1 cellular context compared by ENCODE assay signal in the genomic region with DNA sequence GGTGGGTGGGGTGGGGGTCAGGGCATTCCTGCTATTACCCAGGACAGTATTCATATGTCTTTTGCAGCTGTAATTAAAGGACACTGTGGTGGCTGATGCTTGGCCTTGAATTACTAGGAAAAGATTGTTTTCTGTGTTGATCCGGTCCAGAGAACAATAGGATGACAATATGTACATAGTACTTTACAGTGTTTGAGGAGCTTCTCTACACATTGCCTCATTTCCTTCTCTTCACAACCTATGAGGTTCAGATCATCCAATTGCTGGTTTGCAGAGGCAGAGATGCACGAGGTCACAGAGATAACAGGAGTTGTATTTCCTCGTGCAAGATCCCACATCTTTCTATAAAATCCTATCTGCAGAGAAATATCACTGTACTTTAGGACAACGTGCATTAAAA.
TF ChIP-seq lines count a peak whose summit lies in the region.

No MANE protein-coding gene starts in this region.

TF ChIP-seq in HepG2, 621 proteins besides CTCF, POLR2A, EP300 and RAD21 (continued from another document and continues in another):
- no peak for TF ChIP-seq ZNF362 (CRISPR knock-in tag; IDR thresholded peaks at IDR 0.05; ENCODE audit: borderline replicate concordance)
- no peak for TF ChIP-seq SALL1 (CRISPR knock-in tag; IDR thresholded peaks at IDR 0.05)
- no peak for TF ChIP-seq SMAD9 (CRISPR knock-in tag; IDR thresholded peaks at IDR 0.05)
- no peak for TF ChIP-seq TBL1XR1 (IDR thresholded peaks at IDR 0.05; ENCODE audit: borderline replicate concordance, low read length, partially characterized antibody)
- TF ChIP-seq ZNF549 (CRISPR knock-in tag; IDR thresholded peaks at IDR 0.05) = no peak
- TF ChIP-seq, protein P1, sequence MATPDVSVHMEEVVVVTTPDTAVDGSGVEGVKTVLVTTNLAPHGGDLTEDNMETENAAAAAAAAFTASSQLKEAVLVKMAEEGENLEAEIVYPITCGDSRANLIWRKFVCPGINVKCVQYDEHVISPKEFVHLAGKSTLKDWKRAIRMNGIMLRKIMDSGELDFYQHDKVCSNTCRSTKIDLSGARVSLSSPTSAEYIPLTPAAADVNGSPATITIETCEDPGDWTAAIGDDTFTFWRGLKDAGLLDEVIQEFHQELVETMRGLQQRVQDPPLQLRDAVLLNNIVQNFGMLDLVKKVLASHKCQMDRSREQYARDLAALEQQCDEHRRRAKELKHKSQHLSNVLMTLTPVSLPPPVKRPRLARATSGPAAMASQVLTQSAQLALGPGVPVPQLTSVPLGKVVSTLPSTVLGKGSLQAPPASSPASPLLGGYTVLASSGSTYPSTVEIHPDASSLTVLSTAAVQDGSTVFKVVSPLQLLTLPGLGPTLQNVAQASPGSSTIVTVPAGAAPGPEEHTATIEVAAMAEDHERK (CRISPR knock-in tag; IDR thresholded peaks at IDR 0.05; ENCODE audit: low read depth) = no peak
- no peak for TF ChIP-seq NCOA2 (CRISPR knock-in tag; IDR thresholded peaks at IDR 0.05)
- TF ChIP-seq, protein P2, sequence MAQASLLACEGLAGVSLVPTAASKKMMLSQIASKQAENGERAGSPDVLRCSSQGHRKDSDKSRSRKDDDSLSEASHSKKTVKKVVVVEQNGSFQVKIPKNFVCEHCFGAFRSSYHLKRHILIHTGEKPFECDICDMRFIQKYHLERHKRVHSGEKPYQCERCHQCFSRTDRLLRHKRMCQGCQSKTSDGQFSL (CRISPR knock-in tag; IDR thresholded peaks at IDR 0.05) = no peak
- TF ChIP-seq, protein P3, sequence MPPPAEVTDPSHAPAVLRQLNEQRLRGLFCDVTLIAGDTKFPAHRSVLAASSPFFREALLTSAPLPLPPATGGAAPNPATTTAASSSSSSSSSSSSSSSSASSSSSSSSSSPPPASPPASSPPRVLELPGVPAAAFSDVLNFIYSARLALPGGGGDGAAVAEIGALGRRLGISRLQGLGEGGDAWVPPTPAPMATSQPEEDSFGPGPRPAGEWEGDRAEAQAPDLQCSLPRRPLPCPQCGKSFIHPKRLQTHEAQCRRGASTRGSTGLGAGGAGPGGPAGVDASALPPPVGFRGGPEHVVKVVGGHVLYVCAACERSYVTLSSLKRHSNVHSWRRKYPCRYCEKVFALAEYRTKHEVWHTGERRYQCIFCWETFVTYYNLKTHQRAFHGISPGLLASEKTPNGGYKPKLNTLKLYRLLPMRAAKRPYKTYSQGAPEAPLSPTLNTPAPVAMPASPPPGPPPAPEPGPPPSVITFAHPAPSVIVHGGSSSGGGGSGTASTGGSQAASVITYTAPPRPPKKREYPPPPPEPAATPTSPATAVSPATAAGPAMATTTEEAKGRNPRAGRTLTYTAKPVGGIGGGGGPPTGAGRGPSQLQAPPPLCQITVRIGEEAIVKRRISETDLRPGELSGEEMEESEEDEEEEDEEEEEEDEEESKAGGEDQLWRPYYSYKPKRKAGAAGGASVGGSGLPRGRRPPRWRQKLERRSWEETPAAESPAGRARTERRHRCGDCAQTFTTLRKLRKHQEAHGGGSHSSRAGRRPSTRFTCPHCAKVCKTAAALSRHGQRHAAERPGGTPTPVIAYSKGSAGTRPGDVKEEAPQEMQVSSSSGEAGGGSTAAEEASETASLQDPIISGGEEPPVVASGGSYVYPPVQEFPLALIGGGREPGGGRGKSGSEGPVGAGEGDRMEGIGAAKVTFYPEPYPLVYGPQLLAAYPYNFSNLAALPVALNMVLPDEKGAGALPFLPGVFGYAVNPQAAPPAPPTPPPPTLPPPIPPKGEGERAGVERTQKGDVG (CRISPR knock-in tag; IDR thresholded peaks at IDR 0.05; ENCODE audit: borderline replicate concordance) = no peak
- TF ChIP-seq FOXA3 (CRISPR knock-in tag; IDR thresholded peaks at IDR 0.05) = peak; percentile 56
- TF ChIP-seq, protein P4, sequence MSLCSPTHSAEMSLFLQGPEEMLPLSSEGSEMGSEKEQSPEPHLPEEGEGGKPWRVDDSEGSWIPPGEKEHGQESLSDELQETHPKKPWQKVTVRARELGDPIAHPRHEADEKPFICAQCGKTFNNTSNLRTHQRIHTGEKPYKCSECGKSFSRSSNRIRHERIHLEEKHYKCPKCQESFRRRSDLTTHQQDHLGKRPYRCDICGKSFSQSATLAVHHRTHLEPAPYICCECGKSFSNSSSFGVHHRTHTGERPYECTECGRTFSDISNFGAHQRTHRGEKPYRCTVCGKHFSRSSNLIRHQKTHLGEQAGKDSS (CRISPR knock-in tag; IDR thresholded peaks at IDR 0.05; ENCODE audit: borderline replicate concordance, low read depth) = no peak
- TF ChIP-seq ZBTB20 (CRISPR knock-in tag; IDR thresholded peaks at IDR 0.05; ENCODE audit: borderline replicate concordance, low read depth) = no peak
- TF ChIP-seq RXRB (CRISPR knock-in tag; IDR thresholded peaks at IDR 0.05; ENCODE audit: borderline replicate concordance) = no peak
- no peak for TF ChIP-seq ZNF766 (CRISPR knock-in tag; IDR thresholded peaks at IDR 0.05; ENCODE audit: borderline replicate concordance)
- TF ChIP-seq ZNF17 (CRISPR knock-in tag; IDR thresholded peaks at IDR 0.05) = no peak
- TF ChIP-seq ZFYVE20 (CRISPR knock-in tag; IDR thresholded peaks at IDR 0.05; ENCODE audit: borderline replicate concordance, low read depth) = no peak
- TF ChIP-seq, protein P5, sequence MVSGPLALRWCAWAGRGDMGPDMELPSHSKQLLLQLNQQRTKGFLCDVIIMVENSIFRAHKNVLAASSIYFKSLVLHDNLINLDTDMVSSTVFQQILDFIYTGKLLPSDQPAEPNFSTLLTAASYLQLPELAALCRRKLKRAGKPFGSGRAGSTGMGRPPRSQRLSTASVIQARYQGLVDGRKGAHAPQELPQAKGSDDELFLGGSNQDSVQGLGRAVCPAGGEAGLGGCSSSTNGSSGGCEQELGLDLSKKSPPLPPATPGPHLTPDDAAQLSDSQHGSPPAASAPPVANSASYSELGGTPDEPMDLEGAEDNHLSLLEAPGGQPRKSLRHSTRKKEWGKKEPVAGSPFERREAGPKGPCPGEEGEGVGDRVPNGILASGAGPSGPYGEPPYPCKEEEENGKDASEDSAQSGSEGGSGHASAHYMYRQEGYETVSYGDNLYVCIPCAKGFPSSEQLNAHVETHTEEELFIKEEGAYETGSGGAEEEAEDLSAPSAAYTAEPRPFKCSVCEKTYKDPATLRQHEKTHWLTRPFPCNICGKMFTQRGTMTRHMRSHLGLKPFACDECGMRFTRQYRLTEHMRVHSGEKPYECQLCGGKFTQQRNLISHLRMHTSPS (CRISPR knock-in tag; IDR thresholded peaks at IDR 0.05; ENCODE audit: low read depth) = no peak
- no peak for TF ChIP-seq ARID3A (IDR thresholded peaks at IDR 0.05; ENCODE audit: low read depth, low read length)
- TF ChIP-seq ATAD3A (CRISPR knock-in tag; IDR thresholded peaks at IDR 0.05) = no peak
- TF ChIP-seq ZNF101 (CRISPR knock-in tag; IDR thresholded peaks at IDR 0.05; ENCODE audit: borderline replicate concordance, low read depth) = no peak
- TF ChIP-seq TMF1 (CRISPR knock-in tag; IDR thresholded peaks at IDR 0.05; ENCODE audit: low read depth) = no peak
- TF ChIP-seq HDAC1 (CRISPR knock-in tag; IDR thresholded peaks at IDR 0.05) = no peak
- TF ChIP-seq SRF (IDR thresholded peaks at IDR 0.05; ENCODE audit: low read depth, low read length) = no peak
- TF ChIP-seq, protein P6, sequence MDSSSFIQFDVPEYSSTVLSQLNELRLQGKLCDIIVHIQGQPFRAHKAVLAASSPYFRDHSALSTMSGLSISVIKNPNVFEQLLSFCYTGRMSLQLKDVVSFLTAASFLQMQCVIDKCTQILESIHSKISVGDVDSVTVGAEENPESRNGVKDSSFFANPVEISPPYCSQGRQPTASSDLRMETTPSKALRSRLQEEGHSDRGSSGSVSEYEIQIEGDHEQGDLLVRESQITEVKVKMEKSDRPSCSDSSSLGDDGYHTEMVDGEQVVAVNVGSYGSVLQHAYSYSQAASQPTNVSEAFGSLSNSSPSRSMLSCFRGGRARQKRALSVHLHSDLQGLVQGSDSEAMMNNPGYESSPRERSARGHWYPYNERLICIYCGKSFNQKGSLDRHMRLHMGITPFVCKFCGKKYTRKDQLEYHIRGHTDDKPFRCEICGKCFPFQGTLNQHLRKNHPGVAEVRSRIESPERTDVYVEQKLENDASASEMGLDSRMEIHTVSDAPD (CRISPR knock-in tag; IDR thresholded peaks at IDR 0.05) = no peak
- TF ChIP-seq FOXA1 (IDR thresholded peaks at IDR 0.05) = no peak
- TF ChIP-seq FOXA1 (CRISPR knock-in tag; IDR thresholded peaks at IDR 0.05) = peak; percentile 53
- TF ChIP-seq ZEB1 (IDR thresholded peaks at IDR 0.05; ENCODE audit: insufficient replicate concordance, low read depth) = no peak
- TF ChIP-seq HMG20A (CRISPR knock-in tag; IDR thresholded peaks at IDR 0.05; ENCODE audit: borderline replicate concordance) = no peak; the same call in 1 of the 2 replicates
- TF ChIP-seq ZNF629 (CRISPR knock-in tag; conservative IDR thresholded peaks at IDR 0.05) = no peak
- TF ChIP-seq, protein P7, sequence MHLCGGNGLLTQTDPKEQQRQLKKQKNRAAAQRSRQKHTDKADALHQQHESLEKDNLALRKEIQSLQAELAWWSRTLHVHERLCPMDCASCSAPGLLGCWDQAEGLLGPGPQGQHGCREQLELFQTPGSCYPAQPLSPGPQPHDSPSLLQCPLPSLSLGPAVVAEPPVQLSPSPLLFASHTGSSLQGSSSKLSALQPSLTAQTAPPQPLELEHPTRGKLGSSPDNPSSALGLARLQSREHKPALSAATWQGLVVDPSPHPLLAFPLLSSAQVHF (CRISPR knock-in tag; IDR thresholded peaks at IDR 0.05) = no peak
- TF ChIP-seq, protein P8, sequence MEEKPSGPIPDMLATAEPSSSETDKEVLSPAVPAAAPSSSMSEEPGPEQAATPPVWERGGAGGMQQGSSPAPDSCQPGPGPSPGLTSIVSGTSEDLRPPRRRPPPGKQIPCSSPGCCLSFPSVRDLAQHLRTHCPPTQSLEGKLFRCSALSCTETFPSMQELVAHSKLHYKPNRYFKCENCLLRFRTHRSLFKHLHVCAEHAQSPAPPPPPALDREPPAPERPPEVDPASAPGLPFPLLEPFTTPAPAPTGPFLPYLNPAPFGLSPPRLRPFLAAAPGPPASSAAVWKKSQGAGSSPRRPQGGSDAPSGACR (CRISPR knock-in tag; IDR thresholded peaks at IDR 0.05) = no peak
- peak; percentile 78; the same call in 1 of the 2 replicates for TF ChIP-seq ETV5 (CRISPR knock-in tag; IDR thresholded peaks at IDR 0.05; ENCODE audit: borderline replicate concordance)
- no peak for TF ChIP-seq ZNF850 (CRISPR knock-in tag; conservative IDR thresholded peaks at IDR 0.05)
- TF ChIP-seq ZNF3 (CRISPR knock-in tag; IDR thresholded peaks at IDR 0.05) = no peak
- TF ChIP-seq, protein P9, sequence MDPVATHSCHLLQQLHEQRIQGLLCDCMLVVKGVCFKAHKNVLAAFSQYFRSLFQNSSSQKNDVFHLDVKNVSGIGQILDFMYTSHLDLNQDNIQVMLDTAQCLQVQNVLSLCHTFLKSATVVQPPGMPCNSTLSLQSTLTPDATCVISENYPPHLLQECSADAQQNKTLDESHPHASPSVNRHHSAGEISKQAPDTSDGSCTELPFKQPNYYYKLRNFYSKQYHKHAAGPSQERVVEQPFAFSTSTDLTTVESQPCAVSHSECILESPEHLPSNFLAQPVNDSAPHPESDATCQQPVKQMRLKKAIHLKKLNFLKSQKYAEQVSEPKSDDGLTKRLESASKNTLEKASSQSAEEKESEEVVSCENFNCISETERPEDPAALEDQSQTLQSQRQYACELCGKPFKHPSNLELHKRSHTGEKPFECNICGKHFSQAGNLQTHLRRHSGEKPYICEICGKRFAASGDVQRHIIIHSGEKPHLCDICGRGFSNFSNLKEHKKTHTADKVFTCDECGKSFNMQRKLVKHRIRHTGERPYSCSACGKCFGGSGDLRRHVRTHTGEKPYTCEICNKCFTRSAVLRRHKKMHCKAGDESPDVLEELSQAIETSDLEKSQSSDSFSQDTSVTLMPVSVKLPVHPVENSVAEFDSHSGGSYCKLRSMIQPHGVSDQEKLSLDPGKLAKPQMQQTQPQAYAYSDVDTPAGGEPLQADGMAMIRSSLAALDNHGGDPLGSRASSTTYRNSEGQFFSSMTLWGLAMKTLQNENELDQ (CRISPR knock-in tag; IDR thresholded peaks at IDR 0.05; ENCODE audit: borderline replicate concordance) = no peak
- TF ChIP-seq ZFP91 (CRISPR knock-in tag; IDR thresholded peaks at IDR 0.05; ENCODE audit: borderline replicate concordance) = no peak
- TF ChIP-seq NR2F2 (IDR thresholded peaks at IDR 0.05; ENCODE audit: borderline replicate concordance, low read depth) = 0 out of 2 replicates have a peak, but pooled peaks have one; percentile 25
- no peak for TF ChIP-seq ZNF460 (CRISPR knock-in tag; IDR thresholded peaks at IDR 0.05; ENCODE audit: borderline replicate concordance)
- TF ChIP-seq E2F5 (CRISPR knock-in tag; conservative IDR thresholded peaks at IDR 0.05) = no peak
- TF ChIP-seq ZSCAN21 (CRISPR knock-in tag; IDR thresholded peaks at IDR 0.05; ENCODE audit: borderline replicate concordance) = no peak
- no peak for TF ChIP-seq HNRNPH1 (optimal IDR thresholded peaks at IDR 0.05; ENCODE audit: low read depth, low read length)
